ENCODE assay signal across 33 cellular contexts in the genomic region with DNA sequence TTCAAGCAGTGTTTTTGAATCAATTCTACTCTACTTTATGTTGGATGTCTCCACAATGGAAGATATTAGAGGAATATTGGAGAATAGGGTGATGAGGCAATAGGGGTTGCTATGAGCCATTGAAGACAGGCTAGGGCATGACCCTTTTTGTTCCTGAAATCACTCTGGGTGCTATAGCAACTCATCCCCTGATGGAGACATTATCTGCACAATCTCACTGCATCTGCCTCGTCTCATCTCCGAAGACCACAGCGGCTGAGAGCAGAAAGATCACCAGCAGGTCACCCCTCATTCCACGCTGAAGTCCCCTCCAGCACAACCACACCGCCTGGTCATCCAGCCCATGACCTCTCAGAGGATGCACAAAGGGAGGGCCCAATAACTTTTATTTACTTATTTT.
DNase-seq lines count a peak whose midpoint lies in the region; ATAC-seq, FAIRE-seq and TF ChIP-seq lines count a peak whose summit lies in the region.
"Had no signal": no experiment of that assay in that cellular context is flagged by ENCODE, and none has a peak within 500 bp of the region (broad histone marks: within the 10 kb centered on the region; RNA-seq: fewer than 3 reads in every experiment).

No MANE protein-coding gene starts in this region.

- no peaks in the 10 kb centered on the region; the same call in 1 of the 2 replicates for H3K9me3 ChIP-seq in SK-N-SH
- H3K9me3 ChIP-seq: BE2C, Caco-2 had no signal

- H3F3A ChIP-seq in SK-N-SH (replicated peaks; ENCODE audit: insufficient read depth), result no peaks in the 10 kb centered on the region

- peak; percentile 30 for DNase-seq in SK-N-SH
- DNase-seq in SK-N-DZ (ENCODE audit: low spot score), result peak; percentile 88
- peak; percentile 32 for DNase-seq in ecto neural progenitor cell (ENCODE audit: low spot score)
- DNase-seq in GM19239 (ENCODE audit: insufficient read length, low spot score), result no peak
- no peak for DNase-seq in NCI-H446 (lab: John Stamatoyannopoulos, UW)
- DNase-seq: 8988T; ACHN; AML-193; BE2C; C1 segment of cervical spinal cord; Caco-2; Calu3; CD4-positive, alpha-beta memory T cell; CD4-positive, alpha-beta T cell; CD4-positive, CD25-positive, alpha-beta regulatory T cell; CD8-positive, alpha-beta memory T cell; CD8-positive, alpha-beta T cell; COR-L47; DMS 273 treated with DMSO at 0.1 percent for 48 hours; DMS153; DMS53; DMS79; DMS79 treated with DMSO at 0.1 percent for 48 hours; DND-41; EL had no signal

- no peaks in the 10 kb centered on the region for H3K9me2 ChIP-seq in SK-N-SH

- no peak for ATAC-seq in SK-N-SH treated with all-trans-retinoic acid at 6 μM for 48 hours
- ATAC-seq: A549; CD8-positive, alpha-beta T cell had no signal

- H3K36me3 ChIP-seq in SK-N-SH (replicated peaks in 1 of 2; ENCODE audit: control insufficient read depth in 1 of 2, insufficient read depth in 2 of 2, low read length in 1 of 2), result no peaks in the 10 kb centered on the region
- H3K36me3 ChIP-seq: BE2C; BLaER1; BLaER1 treated with 17β-estradiol and CSF1 and Interleukin-3, amounts not matched to agents 10 nM and 100 nM had no signal

- no peaks in the 10 kb centered on the region for H4K20me1 ChIP-seq in SK-N-SH (ENCODE audit: insufficient read depth)
- H4K20me1 ChIP-seq: BLaER1; BLaER1 treated with 17β-estradiol and CSF1 and Interleukin-3, amounts not matched to agents 10 nM and 100 nM had no signal

- POLR2A ChIA-PET in SK-N-SH (lab: Yijun Ruan, JAX), result no interaction called here

- no peaks in the 10 kb centered on the region for H3K27me3 ChIP-seq in SK-N-SH (ENCODE audit: insufficient read depth)
- H3K27me3 ChIP-seq: BE2C; BLaER1; BLaER1 treated with 17β-estradiol and CSF1 and Interleukin-3, amounts not matched to agents 10 nM and 100 nM had no signal

- H3K4me1 ChIP-seq in SK-N-SH (ENCODE audit: control insufficient read depth in 1 of 2, insufficient read depth in 2 of 2, low read depth in 1 of 2, low read length in 1 of 2), result peaks cover 0 to 3% of the 10 kb centered on the region in 2 experiments; a peak in 1 of 4 replicates
- H3K4me1 ChIP-seq: A549; BE2C; BLaER1; BLaER1 treated with 17β-estradiol and CSF1 and Interleukin-3, amounts not matched to agents 10 nM and 100 nM; Caco-2 had no signal

- TF ChIP-seq EP300 in SK-N-SH (IDR thresholded peaks at IDR 0.05; ENCODE audit: borderline replicate concordance in 1 of 2, low read depth in 1 of 2, low read length in 1 of 2), result no peak

- TF ChIP-seq CTCF in SK-N-SH (IDR thresholded peaks at IDR 0.05), result no peak

- H3K4me2 ChIP-seq in SK-N-SH, result no peak overlapping the region
- H3K4me2 ChIP-seq: A549; BLaER1; BLaER1 treated with 17β-estradiol and CSF1 and Interleukin-3, amounts not matched to agents 10 nM and 100 nM had no signal

- 42% methylated on average over 5 of the region's 5 CpGs for WGBS in SK-N-SH (ENCODE audit: low lambda C conversion rate)

- no peak for FAIRE-seq in GM19239 (lab: Jason Lieb, UNC)
- FAIRE-seq: A204.1, A549, D721Med had no signal

- H3K27ac ChIP-seq in SK-N-SH (ENCODE audit: low read depth in 2 of 2, low read length in 1 of 2), result no peak overlapping the region
- H3K27ac ChIP-seq: 22Rv1; A549; BLaER1; BLaER1 treated with 17β-estradiol and CSF1 and Interleukin-3, amounts not matched to agents 10 nM and 100 nM; C4-2B had no signal

- H3K79me2 ChIP-seq in SK-N-SH (ENCODE audit: insufficient read depth), result no peaks in the 10 kb centered on the region

- no peak for TF ChIP-seq RAD21 in SK-N-SH (IDR thresholded peaks at IDR 0.05; ENCODE audit: low read length)

- no peak overlapping the region for H3K9ac ChIP-seq in SK-N-SH
- H3K9ac ChIP-seq: BLaER1; BLaER1 treated with 17β-estradiol and CSF1 and Interleukin-3, amounts not matched to agents 10 nM and 100 nM had no signal

- CTCF ChIA-PET in SK-N-SH (lab: Yijun Ruan, JAX), result no interaction called here

- no peak overlapping the region for H2AFZ ChIP-seq in SK-N-SH (ENCODE audit: low read depth)

- H3K4me3 ChIP-seq in SK-N-SH (ENCODE audit: low read depth in 2 of 2, low read length in 1 of 2), result no peak overlapping the region
- H3K4me3 ChIP-seq: A549; BLaER1; BLaER1 treated with 17β-estradiol and CSF1 and Interleukin-3, amounts not matched to agents 10 nM and 100 nM had no signal

TF ChIP-seq in SK-N-SH, 30 proteins besides CTCF, POLR2A, EP300 and RAD21 (continues in another document):
- TF ChIP-seq FOXM1 (IDR thresholded peaks at IDR 0.05; ENCODE audit: low read depth) (no peak), JUND (IDR thresholded peaks at IDR 0.05) (no peak), FOSL2 (IDR thresholded peaks at IDR 0.05; ENCODE audit: borderline replicate concordance, low read depth) (no peak), TAF1 (IDR thresholded peaks at IDR 0.05; ENCODE audit: borderline replicate concordance, low read depth, low read length) (no peak)
- TF ChIP-seq, protein P1, sequence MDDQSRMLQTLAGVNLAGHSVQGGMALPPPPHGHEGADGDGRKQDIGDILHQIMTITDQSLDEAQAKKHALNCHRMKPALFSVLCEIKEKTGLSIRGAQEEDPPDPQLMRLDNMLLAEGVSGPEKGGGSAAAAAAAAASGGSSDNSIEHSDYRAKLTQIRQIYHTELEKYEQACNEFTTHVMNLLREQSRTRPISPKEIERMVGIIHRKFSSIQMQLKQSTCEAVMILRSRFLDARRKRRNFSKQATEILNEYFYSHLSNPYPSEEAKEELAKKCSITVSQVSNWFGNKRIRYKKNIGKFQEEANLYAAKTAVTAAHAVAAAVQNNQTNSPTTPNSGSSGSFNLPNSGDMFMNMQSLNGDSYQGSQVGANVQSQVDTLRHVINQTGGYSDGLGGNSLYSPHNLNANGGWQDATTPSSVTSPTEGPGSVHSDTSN (IDR thresholded peaks at IDR 0.05), result no peak
- TF ChIP-seq, protein P2, sequence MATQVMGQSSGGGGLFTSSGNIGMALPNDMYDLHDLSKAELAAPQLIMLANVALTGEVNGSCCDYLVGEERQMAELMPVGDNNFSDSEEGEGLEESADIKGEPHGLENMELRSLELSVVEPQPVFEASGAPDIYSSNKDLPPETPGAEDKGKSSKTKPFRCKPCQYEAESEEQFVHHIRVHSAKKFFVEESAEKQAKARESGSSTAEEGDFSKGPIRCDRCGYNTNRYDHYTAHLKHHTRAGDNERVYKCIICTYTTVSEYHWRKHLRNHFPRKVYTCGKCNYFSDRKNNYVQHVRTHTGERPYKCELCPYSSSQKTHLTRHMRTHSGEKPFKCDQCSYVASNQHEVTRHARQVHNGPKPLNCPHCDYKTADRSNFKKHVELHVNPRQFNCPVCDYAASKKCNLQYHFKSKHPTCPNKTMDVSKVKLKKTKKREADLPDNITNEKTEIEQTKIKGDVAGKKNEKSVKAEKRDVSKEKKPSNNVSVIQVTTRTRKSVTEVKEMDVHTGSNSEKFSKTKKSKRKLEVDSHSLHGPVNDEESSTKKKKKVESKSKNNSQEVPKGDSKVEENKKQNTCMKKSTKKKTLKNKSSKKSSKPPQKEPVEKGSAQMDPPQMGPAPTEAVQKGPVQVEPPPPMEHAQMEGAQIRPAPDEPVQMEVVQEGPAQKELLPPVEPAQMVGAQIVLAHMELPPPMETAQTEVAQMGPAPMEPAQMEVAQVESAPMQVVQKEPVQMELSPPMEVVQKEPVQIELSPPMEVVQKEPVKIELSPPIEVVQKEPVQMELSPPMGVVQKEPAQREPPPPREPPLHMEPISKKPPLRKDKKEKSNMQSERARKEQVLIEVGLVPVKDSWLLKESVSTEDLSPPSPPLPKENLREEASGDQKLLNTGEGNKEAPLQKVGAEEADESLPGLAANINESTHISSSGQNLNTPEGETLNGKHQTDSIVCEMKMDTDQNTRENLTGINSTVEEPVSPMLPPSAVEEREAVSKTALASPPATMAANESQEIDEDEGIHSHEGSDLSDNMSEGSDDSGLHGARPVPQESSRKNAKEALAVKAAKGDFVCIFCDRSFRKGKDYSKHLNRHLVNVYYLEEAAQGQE (IDR thresholded peaks at IDR 0.05; ENCODE audit: low read depth, low read length), result no peak

TF ChIP-seq in SK-N-SH treated with all-trans-retinoic acid at 6 μM for 48 hours, 23 proteins besides CTCF, POLR2A, EP300 and RAD21 (continues in another document):
- no peak for TF ChIP-seq ZFP3 (CRISPR knock-in tag; IDR thresholded peaks at IDR 0.05)
- TF ChIP-seq OSR1 (CRISPR knock-in tag; IDR thresholded peaks at IDR 0.05), result no peak
- TF ChIP-seq, protein P3, sequence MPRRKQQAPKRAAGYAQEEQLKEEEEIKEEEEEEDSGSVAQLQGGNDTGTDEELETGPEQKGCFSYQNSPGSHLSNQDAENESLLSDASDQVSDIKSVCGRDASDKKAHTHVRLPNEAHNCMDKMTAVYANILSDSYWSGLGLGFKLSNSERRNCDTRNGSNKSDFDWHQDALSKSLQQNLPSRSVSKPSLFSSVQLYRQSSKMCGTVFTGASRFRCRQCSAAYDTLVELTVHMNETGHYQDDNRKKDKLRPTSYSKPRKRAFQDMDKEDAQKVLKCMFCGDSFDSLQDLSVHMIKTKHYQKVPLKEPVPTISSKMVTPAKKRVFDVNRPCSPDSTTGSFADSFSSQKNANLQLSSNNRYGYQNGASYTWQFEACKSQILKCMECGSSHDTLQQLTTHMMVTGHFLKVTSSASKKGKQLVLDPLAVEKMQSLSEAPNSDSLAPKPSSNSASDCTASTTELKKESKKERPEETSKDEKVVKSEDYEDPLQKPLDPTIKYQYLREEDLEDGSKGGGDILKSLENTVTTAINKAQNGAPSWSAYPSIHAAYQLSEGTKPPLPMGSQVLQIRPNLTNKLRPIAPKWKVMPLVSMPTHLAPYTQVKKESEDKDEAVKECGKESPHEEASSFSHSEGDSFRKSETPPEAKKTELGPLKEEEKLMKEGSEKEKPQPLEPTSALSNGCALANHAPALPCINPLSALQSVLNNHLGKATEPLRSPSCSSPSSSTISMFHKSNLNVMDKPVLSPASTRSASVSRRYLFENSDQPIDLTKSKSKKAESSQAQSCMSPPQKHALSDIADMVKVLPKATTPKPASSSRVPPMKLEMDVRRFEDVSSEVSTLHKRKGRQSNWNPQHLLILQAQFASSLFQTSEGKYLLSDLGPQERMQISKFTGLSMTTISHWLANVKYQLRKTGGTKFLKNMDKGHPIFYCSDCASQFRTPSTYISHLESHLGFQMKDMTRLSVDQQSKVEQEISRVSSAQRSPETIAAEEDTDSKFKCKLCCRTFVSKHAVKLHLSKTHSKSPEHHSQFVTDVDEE (CRISPR knock-in tag; IDR thresholded peaks at IDR 0.05), result no peak
- TF ChIP-seq GLIS3 (CRISPR knock-in tag; IDR thresholded peaks at IDR 0.05), result no peak
- TF ChIP-seq ARNTL (CRISPR knock-in tag; IDR thresholded peaks at IDR 0.05; ENCODE audit: borderline replicate concordance, low read depth), result no peak

Comparison
In these comparisons a context has a peak if more than half of its experiments do, and no peak if none do; other contexts are left out.
1. DNase-seq: peak in SK-N-SH (single experiment), SK-N-DZ (single experiment) and ecto neural progenitor cell (single experiment); none in GM19239 (single experiment) and NCI-H446 (0 of 2).